Comparison of ENCODE assay signal across 1 cellular context in the genomic region with DNA sequence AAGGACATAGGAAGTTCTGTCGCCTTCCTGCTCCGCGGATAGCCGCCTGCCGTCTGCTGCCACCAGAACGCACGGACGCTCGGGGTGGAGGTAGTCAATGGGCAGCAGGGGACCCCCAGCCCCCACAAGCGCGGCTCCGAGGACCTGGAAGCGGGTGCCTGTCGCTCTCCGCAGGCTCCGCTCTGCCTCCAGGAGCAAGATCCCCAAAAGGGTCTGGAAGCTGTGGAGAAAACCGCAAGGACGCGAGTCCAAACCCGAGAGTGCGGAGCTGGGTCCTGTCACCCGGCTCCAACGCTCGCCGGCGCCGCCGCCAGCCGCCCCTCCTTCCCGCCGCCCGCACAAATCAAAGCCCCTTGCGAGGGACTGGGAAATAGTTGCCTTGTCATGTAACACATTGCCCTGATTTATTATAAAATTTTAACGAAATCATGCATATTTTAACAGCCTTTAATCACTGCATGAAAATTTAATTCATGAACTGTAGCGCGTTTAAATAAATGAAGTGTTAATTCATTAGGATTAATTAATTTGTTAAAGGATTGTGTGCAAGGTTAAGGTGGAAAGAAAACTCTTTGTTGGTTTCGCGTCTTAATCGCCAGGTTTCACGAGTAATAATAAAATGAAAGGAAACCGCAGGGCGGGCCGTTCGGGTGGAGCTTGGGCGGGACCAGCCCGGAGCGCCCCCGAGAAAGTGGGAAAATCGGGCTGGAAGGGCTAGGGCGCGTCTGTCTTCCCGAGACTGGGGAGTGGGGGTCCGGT.
TF ChIP-seq lines count a peak whose summit lies in the region.

No MANE protein-coding gene starts in this region.

TF ChIP-seq in GM12878, 131 proteins besides CTCF, POLR2A, EP300 and RAD21 (continued from another document):
- TF ChIP-seq KDM1A (IDR thresholded peaks at IDR 0.05; ENCODE audit: borderline replicate concordance) (no peak), TCF7 (IDR thresholded peaks at IDR 0.05; ENCODE audit: borderline replicate concordance) (no peak), ATF3 (IDR thresholded peaks at IDR 0.05; ENCODE audit: borderline replicate concordance, extremely low read depth, low read depth, low read length) (no peak), NKRF (conservative IDR thresholded peaks at IDR 0.05) (no peak), USF2 (IDR thresholded peaks at IDR 0.05; ENCODE audit: borderline replicate concordance, low read depth, low read length) (no peak), NFXL1 (IDR thresholded peaks at IDR 0.05; ENCODE audit: borderline replicate concordance) (no peak), MXI1 (IDR thresholded peaks at IDR 0.05; ENCODE audit: low read depth, low read length) (no peak), MYC (IDR thresholded peaks at IDR 0.05; ENCODE audit: insufficient read depth, insufficient read length, insufficient replicate concordance, low read length, severe bottlenecking) (no peak), NR2C2 (IDR thresholded peaks at IDR 0.05; ENCODE audit: borderline replicate concordance, control insufficient read depth, insufficient read length, low read depth) (no peak), SMC3 (IDR thresholded peaks at IDR 0.05; ENCODE audit: borderline replicate concordance, low read length) (no peak), NFYA (IDR thresholded peaks at IDR 0.05; ENCODE audit: borderline replicate concordance, low read depth, low read length) (no peak), ZNF592 (IDR thresholded peaks at IDR 0.05) (no peak), SREBF2 (IDR thresholded peaks at IDR 0.05; ENCODE audit: low read length) (no peak), TARDBP (IDR thresholded peaks at IDR 0.05; ENCODE audit: borderline replicate concordance) (no peak)
- TF ChIP-seq, protein P1, sequence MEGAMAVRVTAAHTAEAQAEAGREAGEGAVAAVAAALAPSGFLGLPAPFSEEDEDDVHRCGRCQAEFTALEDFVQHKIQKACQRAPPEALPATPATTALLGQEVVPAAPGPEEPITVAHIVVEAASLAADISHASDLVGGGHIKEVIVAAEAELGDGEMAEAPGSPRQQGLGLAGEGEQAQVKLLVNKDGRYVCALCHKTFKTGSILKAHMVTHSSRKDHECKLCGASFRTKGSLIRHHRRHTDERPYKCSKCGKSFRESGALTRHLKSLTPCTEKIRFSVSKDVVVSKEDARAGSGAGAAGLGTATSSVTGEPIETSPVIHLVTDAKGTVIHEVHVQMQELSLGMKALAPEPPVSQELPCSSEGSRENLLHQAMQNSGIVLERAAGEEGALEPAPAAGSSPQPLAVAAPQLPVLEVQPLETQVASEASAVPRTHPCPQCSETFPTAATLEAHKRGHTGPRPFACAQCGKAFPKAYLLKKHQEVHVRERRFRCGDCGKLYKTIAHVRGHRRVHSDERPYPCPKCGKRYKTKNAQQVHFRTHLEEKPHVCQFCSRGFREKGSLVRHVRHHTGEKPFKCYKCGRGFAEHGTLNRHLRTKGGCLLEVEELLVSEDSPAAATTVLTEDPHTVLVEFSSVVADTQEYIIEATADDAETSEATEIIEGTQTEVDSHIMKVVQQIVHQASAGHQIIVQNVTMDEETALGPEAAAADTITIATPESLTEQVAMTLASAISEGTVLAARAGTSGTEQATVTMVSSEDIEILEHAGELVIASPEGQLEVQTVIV (IDR thresholded peaks at IDR 0.05; ENCODE audit: borderline replicate concordance, partially characterized antibody): no peak
- TF ChIP-seq, protein P2, sequence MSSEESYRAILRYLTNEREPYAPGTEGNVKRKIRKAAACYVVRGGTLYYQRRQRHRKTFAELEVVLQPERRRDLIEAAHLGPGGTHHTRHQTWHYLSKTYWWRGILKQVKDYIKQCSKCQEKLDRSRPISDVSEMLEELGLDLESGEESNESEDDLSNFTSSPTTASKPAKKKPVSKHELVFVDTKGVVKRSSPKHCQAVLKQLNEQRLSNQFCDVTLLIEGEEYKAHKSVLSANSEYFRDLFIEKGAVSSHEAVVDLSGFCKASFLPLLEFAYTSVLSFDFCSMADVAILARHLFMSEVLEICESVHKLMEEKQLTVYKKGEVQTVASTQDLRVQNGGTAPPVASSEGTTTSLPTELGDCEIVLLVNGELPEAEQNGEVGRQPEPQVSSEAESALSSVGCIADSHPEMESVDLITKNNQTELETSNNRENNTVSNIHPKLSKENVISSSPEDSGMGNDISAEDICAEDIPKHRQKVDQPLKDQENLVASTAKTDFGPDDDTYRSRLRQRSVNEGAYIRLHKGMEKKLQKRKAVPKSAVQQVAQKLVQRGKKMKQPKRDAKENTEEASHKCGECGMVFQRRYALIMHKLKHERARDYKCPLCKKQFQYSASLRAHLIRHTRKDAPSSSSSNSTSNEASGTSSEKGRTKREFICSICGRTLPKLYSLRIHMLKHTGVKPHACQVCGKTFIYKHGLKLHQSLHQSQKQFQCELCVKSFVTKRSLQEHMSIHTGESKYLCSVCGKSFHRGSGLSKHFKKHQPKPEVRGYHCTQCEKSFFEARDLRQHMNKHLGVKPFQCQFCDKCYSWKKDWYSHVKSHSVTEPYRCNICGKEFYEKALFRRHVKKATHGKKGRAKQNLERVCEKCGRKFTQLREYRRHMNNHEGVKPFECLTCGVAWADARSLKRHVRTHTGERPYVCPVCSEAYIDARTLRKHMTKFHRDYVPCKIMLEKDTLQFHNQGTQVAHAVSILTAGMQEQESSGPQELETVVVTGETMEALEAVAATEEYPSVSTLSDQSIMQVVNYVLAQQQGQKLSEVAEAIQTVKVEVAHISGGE (CRISPR knock-in tag; IDR thresholded peaks at IDR 0.05): no peak
TF ChIP-seq in GM12878: peak in this region for 0.
